Comparison of ENCODE assay signal across 29 cellular contexts in the genomic region with DNA sequence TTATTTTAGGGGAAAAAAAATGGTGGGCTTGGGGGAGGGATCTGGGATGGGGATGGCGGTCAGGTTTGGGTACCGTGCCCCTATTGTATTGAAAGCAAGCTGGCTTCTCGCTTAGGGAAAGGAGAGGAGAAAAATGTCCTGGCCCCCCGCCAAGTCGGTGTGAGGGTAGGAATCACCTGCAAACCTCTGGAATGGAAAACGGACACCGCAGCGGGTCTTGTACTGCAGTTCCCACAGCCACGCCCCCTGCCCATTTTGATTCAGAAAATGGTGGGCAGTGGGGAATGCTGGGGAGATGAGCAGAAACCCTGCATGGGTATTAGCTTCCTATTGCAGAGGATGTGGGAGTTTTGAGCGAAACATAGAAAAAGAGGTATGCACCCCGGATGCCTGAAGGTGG. TPM values are rescaled to one million over a fixed set of nuclear protein-coding genes. Genes with fewer than 3 reads are reported as not detected.
DNase-seq lines count a peak whose midpoint lies in the region; ATAC-seq, FAIRE-seq and TF ChIP-seq lines count a peak whose summit lies in the region.
"Had no signal": no experiment of that assay in that cellular context is flagged by ENCODE, and none has a peak within 500 bp of the region (broad histone marks: within the 10 kb centered on the region; RNA-seq: fewer than 3 reads in every experiment).

No MANE protein-coding gene starts in this region.

- H3K27ac ChIP-seq in H1 (ENCODE audit: low read depth, low read length), result no peak overlapping the region
- H3K27ac ChIP-seq in mesenchymal stem cell (ENCODE audit: low read length, poor library complexity, severe bottlenecking), result no peak overlapping the region
- H3K27ac ChIP-seq in thoracic aorta, result no peak overlapping the region
- H3K27ac ChIP-seq in effector memory CD4-positive, alpha-beta T cell (ENCODE audit: insufficient read depth, low read length, poor library complexity, severe bottlenecking), result no peak overlapping the region
- H3K27ac ChIP-seq: colonic mucosa, transverse colon had no signal

- CTCF ChIA-PET in H1 (lab: Charles Lee; ENCODE audit: partially characterized antibody), result interaction anchor here (1.1 to 2.5 kb wide), 3 partner anchors 34 to 131 kb away, joined by 3 to 8 read pairs (median 7); no protein-coding TSS in a partner anchor

- H3K36me3 ChIP-seq in H1 (ENCODE audit: control insufficient read depth in 2 of 4, insufficient read depth in 4 of 4, low read length in 3 of 4) (no peaks in the 10 kb centered on the region), mesenchymal stem cell (ENCODE audit: control insufficient read depth in 1 of 2, insufficient read depth in 2 of 2, low read depth in 1 of 2, low read length in 2 of 2) (no peaks in the 10 kb centered on the region), thoracic aorta (no peaks in the 10 kb centered on the region)
- no peaks in the 10 kb centered on the region for H3K36me3 ChIP-seq in effector memory CD4-positive, alpha-beta T cell (ENCODE audit: control insufficient read depth, insufficient read depth, low read length)
- H3K36me3 ChIP-seq: colonic mucosa, transverse colon had no signal

- H3K4ac ChIP-seq in H1 (replicated peaks; ENCODE audit: insufficient read length, low read depth, low read length) (no peak overlapping the region), mesenchymal stem cell (ENCODE audit: low read depth in 1 of 2, low read length in 2 of 2) (no peak overlapping the region)

- H2BK120ac ChIP-seq in H1 (replicated peaks; ENCODE audit: low read depth, low read length) (no peak overlapping the region), mesenchymal stem cell (ENCODE audit: low read depth, low read length) (no peak overlapping the region)

- H2AFZ ChIP-seq in H1 (ENCODE audit: low read length) (peak overlapping the region; percentile 81), mesenchymal stem cell (ENCODE audit: low read depth, low read length) (no peak overlapping the region)

- DNase-seq in NCI-H2029 (lab: John Stamatoyannopoulos, UW) (peak; percentile 11), NCI-H2029 treated with DMSO at 0.1 percent for 48 hours (lab: John Stamatoyannopoulos, UW) (no peak), H1 (ENCODE audit: low read depth in 1 of 2, low spot score in 2 of 2) (peak in 1 of 2 experiments; percentile 57), mesenchymal stem cell (no peak), thoracic aorta (ENCODE audit: low spot score) (no peak), KG1 (lab: John Stamatoyannopoulos, UW) (no peak), RPMI8226 (no peak)
- DNase-seq in effector memory CD4-positive, alpha-beta T cell, result no peak
- DNase-seq: 8988T; activated B cell treated with CpG ODN at 0.5 μM for 24 hours; activated CD8-positive, alpha-beta T cell treated with anti-CD3 and anti-CD28 coated beads for 36 hours; activated gamma-delta T cell treated with Interleukin-2 at 50 U/mL for 16 hours; activated T-cell treated with anti-CD3 and anti-CD28 coated beads for 4 hours; AML-193; colonic mucosa; HFFc6; NCI-H2081; NCI-H510A treated with DMSO at 0.1 percent for 48 hours; stimulated activated CD4-positive, alpha-beta T cell treated with anti-CD3 and anti-CD28 coated beads, Interleukin-4, amount 100 ng/mL, for 24 hours; stimulated activated naive CD4-positive, alpha-beta T cell treated with Interleukin-2 at 50 U/mL for 16 hours; transverse colon had no signal

- H3K79me1 ChIP-seq in H1 (ENCODE audit: low read depth, low read length) (no peaks in the 10 kb centered on the region), mesenchymal stem cell (replicated peaks; ENCODE audit: low read length, poor library complexity, severe bottlenecking) (no peaks in the 10 kb centered on the region)

- no peak overlapping the region for H3K23ac ChIP-seq in H1 (ENCODE audit: insufficient read length)
- H3K23ac ChIP-seq in mesenchymal stem cell (ENCODE audit: low read length in 2 of 2), result no peak overlapping the region

- no peak overlapping the region for H2BK12ac ChIP-seq in H1 (ENCODE audit: low read depth, low read length)
- no peak overlapping the region for H2BK12ac ChIP-seq in mesenchymal stem cell (ENCODE audit: low read length in 2 of 2)

- no peak overlapping the region for H3K56ac ChIP-seq in H1 (replicated peaks; ENCODE audit: insufficient read length, low read depth, low read length)

- H3K9ac ChIP-seq in H1 (replicated peaks in 1 of 4; ENCODE audit: extremely low read depth in 1 of 4, low read depth in 3 of 4, low read length in 3 of 4), result peak overlapping the region in 1 of 4 experiments; percentile 48; a peak in 1 of 7 replicates
- H3K9ac ChIP-seq in mesenchymal stem cell (ENCODE audit: low read length), result no peak overlapping the region

- no peak for TF ChIP-seq EP300 in H1 (IDR thresholded peaks at IDR 0.05; ENCODE audit: borderline replicate concordance in 1 of 2, low read depth in 2 of 2, low read length in 2 of 2)

- 24% methylated on average over 4 of the region's 11 CpGs; no CpG with 5 or more reads in 1 of the 2 experiments for WGBS in H1 (ENCODE audit: extremely low coverage in 1 of 2, insufficient coverage in 1 of 2, insufficient read length in 1 of 2, insufficient replicate concordance in 2 of 2, low coverage in 1 of 2, low lambda C conversion rate in 2 of 2, missing lambda C conversion rate in 1 of 2), 2 experiments
- WGBS in mesenchymal stem cell, result 20% methylated on average over 11 of the region's 11 CpGs

- no peak for TF ChIP-seq CTCF in H1 (IDR thresholded peaks at IDR 0.05; ENCODE audit: control extremely low read depth in 1 of 3, insufficient read depth in 1 of 3, low read depth in 1 of 3, low read length in 3 of 3)
- TF ChIP-seq CTCF in thoracic aorta (IDR thresholded peaks at IDR 0.05), result no peak

- no peaks in the 10 kb centered on the region for H3K27me3 ChIP-seq in H1 (replicated peaks in 1 of 4; ENCODE audit: control insufficient read depth in 3 of 4, extremely low read depth in 1 of 4, insufficient read depth in 3 of 4, low read length in 3 of 4)
- H3K27me3 ChIP-seq in mesenchymal stem cell (ENCODE audit: control insufficient read depth in 1 of 2, insufficient read depth in 1 of 2, low read length in 2 of 2), result peaks cover 0 to 25% of the 10 kb centered on the region in 2 experiments
- H3K27me3 ChIP-seq in thoracic aorta (replicated peaks; ENCODE audit: insufficient read depth), result no peaks in the 10 kb centered on the region
- peaks cover 3% of the 10 kb centered on the region for H3K27me3 ChIP-seq in effector memory CD4-positive, alpha-beta T cell (replicated peaks; ENCODE audit: control insufficient read depth, insufficient read depth, low read length, poor library complexity, severe bottlenecking)
- H3K27me3 ChIP-seq: transverse colon had no signal

- H2BK15ac ChIP-seq in H1 (ENCODE audit: low read length), result no peak overlapping the region
- H2BK15ac ChIP-seq in mesenchymal stem cell (ENCODE audit: low read depth, poor library complexity, severe bottlenecking), result no peak overlapping the region

- H3K4me1 ChIP-seq in H1 (replicated peaks in 1 of 4; ENCODE audit: control insufficient read depth in 3 of 4, insufficient read depth in 4 of 4, low read length in 3 of 4), result no peaks in the 10 kb centered on the region
- H3K4me1 ChIP-seq in mesenchymal stem cell (ENCODE audit: control insufficient read depth, insufficient read depth, low read depth, low read length), result no peaks in the 10 kb centered on the region
- no peaks in the 10 kb centered on the region for H3K4me1 ChIP-seq in thoracic aorta (ENCODE audit: control insufficient read depth in 1 of 2, low read depth in 2 of 2)
- H3K4me1 ChIP-seq in effector memory CD4-positive, alpha-beta T cell (ENCODE audit: control insufficient read depth, insufficient read depth, low read length, poor library complexity, severe bottlenecking), result no peaks in the 10 kb centered on the region
- H3K4me1 ChIP-seq: colonic mucosa, transverse colon had no signal

- no peak overlapping the region for H4K91ac ChIP-seq in H1 (replicated peaks; ENCODE audit: insufficient read length, low read length)
- H4K91ac ChIP-seq in mesenchymal stem cell (ENCODE audit: low read length), result no peak overlapping the region

- H2BK5ac ChIP-seq in H1 (ENCODE audit: low read depth, low read length) (no peak overlapping the region), mesenchymal stem cell (ENCODE audit: low read depth, low read length, poor library complexity, severe bottlenecking) (no peak overlapping the region)

- no peak for ATAC-seq in thoracic aorta (ENCODE audit: insufficient number of reproducible peaks, low FRiP score, low read depth)
- ATAC-seq: activated CD8-positive, alpha-beta T cell treated with anti-CD3 and anti-CD28 coated beads for 36 hours; SK-N-SH treated with all-trans-retinoic acid at 6 μM for 48 hours had no signal

- no peak overlapping the region for H4K8ac ChIP-seq in H1 (ENCODE audit: extremely low read depth, insufficient read depth, low read length)
- no peak overlapping the region for H4K8ac ChIP-seq in mesenchymal stem cell (ENCODE audit: low read length)

- TF ChIP-seq RAD21 in H1 (IDR thresholded peaks at IDR 0.05 in 1 of 2, conservative IDR thresholded peaks at IDR 0.05 in 1 of 2; ENCODE audit: low read depth in 2 of 2, low read length in 2 of 2), result no peak

- no peak overlapping the region for H4K5ac ChIP-seq in H1 (ENCODE audit: insufficient read length, low read depth, low read length)

- H3K4me3 ChIP-seq in H1 (ENCODE audit: extremely low read depth in 1 of 4, insufficient read depth in 2 of 4, low read depth in 3 of 4, low read length in 4 of 4), result peak overlapping the region; percentile 24 to 63 (median 36); a peak in 7 of 8 replicates
- H3K4me3 ChIP-seq in mesenchymal stem cell (ENCODE audit: insufficient read depth in 1 of 2, low read depth in 1 of 2, low read length in 2 of 2), result peak overlapping the region in 1 of 2 experiments; percentile 18
- H3K4me3 ChIP-seq in thoracic aorta, result peak overlapping the region; percentile 36
- H3K4me3 ChIP-seq in effector memory CD4-positive, alpha-beta T cell (ENCODE audit: insufficient read depth, low read depth, low read length, poor library complexity, severe bottlenecking), result no peak overlapping the region
- H3K4me3 ChIP-seq: colonic mucosa, transverse colon had no signal

- H3K18ac ChIP-seq in H1 (ENCODE audit: extremely low read depth, low read length), result no peak overlapping the region
- H3K18ac ChIP-seq in mesenchymal stem cell (ENCODE audit: low read depth in 1 of 2, low read length in 2 of 2), result no peak overlapping the region

- POLR2A ChIA-PET in H1 (lab: Charles Lee; ENCODE audit: partially characterized antibody), result interaction anchor here (0.9 to 2.4 kb wide), 5 partner anchors 8 to 23 kb away, joined by 3 to 7 read pairs (median 3); a partner anchor contains a TSS

- no peak overlapping the region for H2AK5ac ChIP-seq in H1 (ENCODE audit: low read depth, low read length)
- no peak overlapping the region for H2AK5ac ChIP-seq in mesenchymal stem cell (ENCODE audit: low read length, severe bottlenecking)

- H3K9me3 ChIP-seq in H1 (ENCODE audit: insufficient read depth in 2 of 2, low read depth in 1 of 2, low read length in 1 of 2) (no peaks in the 10 kb centered on the region), mesenchymal stem cell (ENCODE audit: control insufficient read depth, low read length) (no peaks in the 10 kb centered on the region), thoracic aorta (no peaks in the 10 kb centered on the region)
- H3K9me3 ChIP-seq in effector memory CD4-positive, alpha-beta T cell (ENCODE audit: control insufficient read depth, low read length), result no peaks in the 10 kb centered on the region
- H3K9me3 ChIP-seq: colonic mucosa, transverse colon had no signal

- H2BK20ac ChIP-seq in H1 (ENCODE audit: low read length), result no peak overlapping the region

- FAIRE-seq in H1 (lab: Jason Lieb, UNC), result no peak
- FAIRE-seq: endometrium, RCC 7860 had no signal

- H3K23me2 ChIP-seq in H1 (ENCODE audit: low read depth, low read length), result no peaks in the 10 kb centered on the region

- H3K4me2 ChIP-seq in H1 (ENCODE audit: insufficient read depth in 1 of 2, low read depth in 2 of 2, low read length in 2 of 2) (peak overlapping the region; percentile 64 to 90), mesenchymal stem cell (ENCODE audit: low read length, poor library complexity, severe bottlenecking) (peak overlapping the region; percentile 29)

- no peaks in the 10 kb centered on the region for H4K20me1 ChIP-seq in H1 (replicated peaks in 1 of 2; ENCODE audit: control insufficient read depth in 1 of 2, insufficient read depth in 2 of 2, low read length in 2 of 2)

- H3K14ac ChIP-seq in H1 (ENCODE audit: insufficient read length) (no peak overlapping the region), mesenchymal stem cell (ENCODE audit: low read length in 2 of 2) (no peak overlapping the region)

- H3K79me2 ChIP-seq in H1 (ENCODE audit: control insufficient read depth in 1 of 2, insufficient read depth in 2 of 2, low read length in 2 of 2), result no peaks in the 10 kb centered on the region

- no peak for TF ChIP-seq POLR2A in H1 (IDR thresholded peaks at IDR 0.05; ENCODE audit: control extremely low read depth in 1 of 2, low read depth in 2 of 2, low read length in 2 of 2)

RNA-seq across cellular contexts. Expression of a gene that starts 22.1 kb away (rescaled TPM):
- 340 and 373 TPM in 2 replicates for total RNA-seq in H1 (2021; fragmentation: NEBNext Ultra II Directional; extraction: Animal tissue kit (Norgen Biotek cat#: 25700))
- polyA plus RNA-seq in H1 (2011; rRNA removed), result 113 and 235 TPM in 2 replicates
- polyA plus RNA-seq in H1 (2011; cell fraction: cytosol; rRNA removed), result 343 TPM
- 67.1 TPM for polyA plus RNA-seq in H1 (2011; cell fraction: nucleus; rRNA removed)
- 291 to 524 TPM (median 325 TPM) in 4 replicates for polyA plus RNA-seq in H1 (2012, experiment 1 of 2)
- polyA plus RNA-seq in H1 (2012, experiment 2 of 2), result 71.1 TPM
- polyA plus RNA-seq in H1 (2013, experiment 1 of 2), result 225 TPM
- polyA plus RNA-seq in H1 (2013, experiment 2 of 2), result 232 TPM
- polyA minus RNA-seq in H1 (2011; rRNA and poly(A)+ RNA removed), result 122 and 150 TPM in 2 replicates
- 96.4 TPM for polyA minus RNA-seq in H1 (2011; cell fraction: cytosol; rRNA and poly(A)+ RNA removed)
- polyA minus RNA-seq in H1 (2011; cell fraction: nucleus; rRNA and poly(A)+ RNA removed), result 69.0 TPM
- 395 TPM for polyA plus RNA-seq in mesenchymal stem cell (2013, experiment 1 of 2)
- 407 TPM for polyA plus RNA-seq in mesenchymal stem cell (2013, experiment 2 of 2)
- total RNA-seq in thoracic aorta, result 100 to 1,000 TPM; 559 to 708 TPM

RNA-seq across cellular contexts. Expression of a gene that starts 35.6 kb away (rescaled TPM):
- total RNA-seq in H1 (2021; fragmentation: NEBNext Ultra II Directional; extraction: Animal tissue kit (Norgen Biotek cat#: 25700)), result 3.9 TPM in 2 replicates
- polyA plus RNA-seq in H1 (2011; rRNA removed), result 3.0 and 4.1 TPM in 2 replicates
- 5.7 TPM for polyA plus RNA-seq in H1 (2011; cell fraction: cytosol; rRNA removed)
- 3.2 TPM for polyA plus RNA-seq in H1 (2011; cell fraction: nucleus; rRNA removed)
- 2.4 to 3.7 TPM (median 3.3 TPM) in 4 replicates for polyA plus RNA-seq in H1 (2012, experiment 1 of 2)
- 1.8 TPM for polyA plus RNA-seq in H1 (2012, experiment 2 of 2)
- 5.6 TPM for polyA plus RNA-seq in H1 (2013, experiment 1 of 2)
- polyA plus RNA-seq in H1 (2013, experiment 2 of 2), result 5.4 TPM
- polyA minus RNA-seq in H1 (2011; rRNA and poly(A)+ RNA removed), result 0.95 and 1.3 TPM in 2 replicates
- polyA minus RNA-seq in H1 (2011; cell fraction: cytosol; rRNA and poly(A)+ RNA removed), result not detected
- polyA minus RNA-seq in H1 (2011; cell fraction: nucleus; rRNA and poly(A)+ RNA removed), result 1.7 TPM
- 32.0 TPM for polyA plus RNA-seq in mesenchymal stem cell (2013, experiment 1 of 2)
- polyA plus RNA-seq in mesenchymal stem cell (2013, experiment 2 of 2), result 31.1 TPM
- total RNA-seq in thoracic aorta, result 100 to 1,000 TPM; 108 to 134 TPM

RNA-seq across cellular contexts. Expression of a gene that starts 46.3 kb away (rescaled TPM):
- not detected in 2 replicates for total RNA-seq in H1 (2021; fragmentation: NEBNext Ultra II Directional; extraction: Animal tissue kit (Norgen Biotek cat#: 25700))
- polyA plus RNA-seq in H1 (2011; rRNA removed), result 0.31 and 0.65 TPM in 2 replicates
- 0.50 TPM for polyA plus RNA-seq in H1 (2011; cell fraction: cytosol; rRNA removed)
- polyA plus RNA-seq in H1 (2011; cell fraction: nucleus; rRNA removed), result not detected
- 0.34 TPM in 1 of 4 replicates, not detected in the others for polyA plus RNA-seq in H1 (2012, experiment 1 of 2)
- not detected for polyA plus RNA-seq in H1 (2012, experiment 2 of 2)
- 0.41 TPM for polyA plus RNA-seq in H1 (2013, experiment 1 of 2)
- polyA plus RNA-seq in H1 (2013, experiment 2 of 2), result 0.42 TPM
- 2.0 TPM in 1 of 2 replicates, not detected in the other for polyA minus RNA-seq in H1 (2011; rRNA and poly(A)+ RNA removed)
- not detected for polyA minus RNA-seq in H1 (2011; cell fraction: cytosol; rRNA and poly(A)+ RNA removed)
- not detected for polyA minus RNA-seq in H1 (2011; cell fraction: nucleus; rRNA and poly(A)+ RNA removed)
- 0.07 TPM for polyA plus RNA-seq in mesenchymal stem cell (2013, experiment 1 of 2)
- polyA plus RNA-seq in mesenchymal stem cell (2013, experiment 2 of 2), result not detected
- total RNA-seq in thoracic aorta, result not detected
- total RNA-seq: activated B cell treated with CpG ODN at 0.5 μM for 24 hours, colonic mucosa, HFFc6, HT1080, LHCN-M2, liver, mononuclear cell, transverse colon had no signal
- polyA plus RNA-seq: adipose tissue, liver had no signal

RNA-seq across cellular contexts. Expression of a gene that starts 56.6 kb away (rescaled TPM):
- total RNA-seq in H1 (2021; fragmentation: NEBNext Ultra II Directional; extraction: Animal tissue kit (Norgen Biotek cat#: 25700)), result 12.0 and 12.9 TPM in 2 replicates
- 3.5 and 4.4 TPM in 2 replicates for polyA plus RNA-seq in H1 (2011; rRNA removed)
- 9.6 TPM for polyA plus RNA-seq in H1 (2011; cell fraction: cytosol; rRNA removed)
- polyA plus RNA-seq in H1 (2011; cell fraction: nucleus; rRNA removed), result 1.9 TPM
- polyA plus RNA-seq in H1 (2012, experiment 1 of 2), result 19.2 to 29.2 TPM (median 26.0 TPM) in 4 replicates
- 9.1 TPM for polyA plus RNA-seq in H1 (2012, experiment 2 of 2)
- 17.9 TPM for polyA plus RNA-seq in H1 (2013, experiment 1 of 2)
- 17.6 TPM for polyA plus RNA-seq in H1 (2013, experiment 2 of 2)
- polyA minus RNA-seq in H1 (2011; rRNA and poly(A)+ RNA removed), result 0.46 and 1.1 TPM in 2 replicates
- 3.5 TPM for polyA minus RNA-seq in H1 (2011; cell fraction: cytosol; rRNA and poly(A)+ RNA removed)
- polyA minus RNA-seq in H1 (2011; cell fraction: nucleus; rRNA and poly(A)+ RNA removed), result 1.4 TPM
- polyA plus RNA-seq in mesenchymal stem cell (2013, experiment 1 of 2), result 52.4 TPM
- polyA plus RNA-seq in mesenchymal stem cell (2013, experiment 2 of 2), result 55.2 TPM
- total RNA-seq in thoracic aorta, result 100 to 1,000 TPM in 1 of 2 donors, 10 to 100 TPM in 1; 87.3 to 103 TPM

Comparison
In these comparisons a context has a peak if more than half of its experiments do, and no peak if none do; other contexts are left out.
1. RNA of a gene that starts 35.6 kb away (total RNA-seq): 108 to 134 TPM in thoracic aorta; 3.9 TPM in H1; every median in the first group is over 10 times any median in the second.